1 cellular context compared by ENCODE assay signal in the genomic region with DNA sequence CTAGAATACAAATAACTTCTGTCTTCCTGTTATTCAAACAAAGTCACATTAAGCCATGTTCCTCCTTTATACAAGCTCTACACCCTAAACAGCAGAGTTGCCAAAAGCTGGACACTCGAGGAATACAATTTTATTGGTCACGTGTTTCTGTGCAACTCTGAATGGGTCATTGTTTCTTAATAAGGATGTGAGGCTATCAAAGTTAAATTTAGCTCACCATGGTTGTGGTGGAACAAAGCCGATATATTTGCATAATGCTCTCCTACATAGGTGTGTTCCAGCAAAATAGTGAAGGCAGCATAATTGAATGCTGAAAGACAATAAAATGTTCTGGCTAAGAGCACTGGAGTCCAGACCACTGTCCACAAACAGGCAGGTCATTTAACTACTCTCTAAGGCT.
TF ChIP-seq lines count a peak whose summit lies in the region.

No MANE protein-coding gene starts in this region.

TF ChIP-seq in HepG2, 621 proteins besides CTCF, POLR2A, EP300 and RAD21 (continued from another document):
- TF ChIP-seq, protein P1, sequence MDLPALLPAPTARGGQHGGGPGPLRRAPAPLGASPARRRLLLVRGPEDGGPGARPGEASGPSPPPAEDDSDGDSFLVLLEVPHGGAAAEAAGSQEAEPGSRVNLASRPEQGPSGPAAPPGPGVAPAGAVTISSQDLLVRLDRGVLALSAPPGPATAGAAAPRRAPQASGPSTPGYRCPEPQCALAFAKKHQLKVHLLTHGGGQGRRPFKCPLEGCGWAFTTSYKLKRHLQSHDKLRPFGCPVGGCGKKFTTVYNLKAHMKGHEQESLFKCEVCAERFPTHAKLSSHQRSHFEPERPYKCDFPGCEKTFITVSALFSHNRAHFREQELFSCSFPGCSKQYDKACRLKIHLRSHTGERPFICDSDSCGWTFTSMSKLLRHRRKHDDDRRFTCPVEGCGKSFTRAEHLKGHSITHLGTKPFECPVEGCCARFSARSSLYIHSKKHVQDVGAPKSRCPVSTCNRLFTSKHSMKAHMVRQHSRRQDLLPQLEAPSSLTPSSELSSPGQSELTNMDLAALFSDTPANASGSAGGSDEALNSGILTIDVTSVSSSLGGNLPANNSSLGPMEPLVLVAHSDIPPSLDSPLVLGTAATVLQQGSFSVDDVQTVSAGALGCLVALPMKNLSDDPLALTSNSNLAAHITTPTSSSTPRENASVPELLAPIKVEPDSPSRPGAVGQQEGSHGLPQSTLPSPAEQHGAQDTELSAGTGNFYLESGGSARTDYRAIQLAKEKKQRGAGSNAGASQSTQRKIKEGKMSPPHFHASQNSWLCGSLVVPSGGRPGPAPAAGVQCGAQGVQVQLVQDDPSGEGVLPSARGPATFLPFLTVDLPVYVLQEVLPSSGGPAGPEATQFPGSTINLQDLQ (CRISPR knock-in tag; IDR thresholded peaks at IDR 0.05), result no peak
- TF ChIP-seq ZNF44 (CRISPR knock-in tag; IDR thresholded peaks at IDR 0.05) (no peak), MXD4 (CRISPR knock-in tag; IDR thresholded peaks at IDR 0.05) (no peak), WIZ (CRISPR knock-in tag; IDR thresholded peaks at IDR 0.05) (no peak), ZFP36 (IDR thresholded peaks at IDR 0.05; ENCODE audit: borderline replicate concordance, low read depth, low read length, partially characterized antibody) (no peak), TCF7L2 (IDR thresholded peaks at IDR 0.05; ENCODE audit: low read depth, low read length) (no peak), IRF2 (CRISPR knock-in tag; IDR thresholded peaks at IDR 0.05) (no peak), ZNF24 (IDR thresholded peaks at IDR 0.05) (no peak), ZBTB42 (CRISPR knock-in tag; IDR thresholded peaks at IDR 0.05) (no peak), ZNF652 (CRISPR knock-in tag; IDR thresholded peaks at IDR 0.05; ENCODE audit: borderline replicate concordance, low read depth) (no peak)
